ENCODE assay signal across 33 cellular contexts in genomic region chr3:153959321-153959717, GRCh38.
"Had no signal": no experiment of that assay in that cellular context is flagged by ENCODE, and none has a peak within 500 bp of the region (broad histone marks: within the 10 kb centered on the region; RNA-seq: fewer than 3 reads in every experiment).

No MANE protein-coding gene starts in this region.

- H3K4me1 ChIP-seq: Peyer's patch, SJSA1 had no signal

- H3K9me3 Mint-ChIP-seq: activated B cell treated with CpG ODN at 0.5 μM for 24 hours; activated CD4-positive, alpha-beta memory T cell treated with anti-CD3 and anti-CD28 coated beads for 36 hours; activated naive CD8-positive, alpha-beta T cell treated with anti-CD3 and anti-CD28 coated beads for 36 hours had no signal

- H3K4me3 ChIP-seq: K562, Peyer's patch, SJSA1 had no signal

- H3K27ac ChIP-seq: Peyer's patch, SJSA1 had no signal

- H3K27ac Mint-ChIP-seq: activated B cell treated with CpG ODN at 0.5 μM for 24 hours; activated CD4-positive, alpha-beta memory T cell treated with anti-CD3 and anti-CD28 coated beads for 36 hours; activated naive CD8-positive, alpha-beta T cell treated with anti-CD3 and anti-CD28 coated beads for 36 hours had no signal

- ATAC-seq: K562, PC-3 had no signal

- H3K36me3 Mint-ChIP-seq: activated CD4-positive, alpha-beta memory T cell treated with anti-CD3 and anti-CD28 coated beads for 36 hours; activated naive CD8-positive, alpha-beta T cell treated with anti-CD3 and anti-CD28 coated beads for 36 hours had no signal

- H3K4me3 Mint-ChIP-seq: activated B cell treated with CpG ODN at 0.5 μM for 24 hours; activated CD4-positive, alpha-beta memory T cell treated with anti-CD3 and anti-CD28 coated beads for 36 hours; activated naive CD8-positive, alpha-beta T cell treated with anti-CD3 and anti-CD28 coated beads for 36 hours had no signal

- H3K9me3 ChIP-seq: Peyer's patch, SJSA1 had no signal

- H3K4me1 Mint-ChIP-seq: activated B cell treated with CpG ODN at 0.5 μM for 24 hours; activated naive CD8-positive, alpha-beta T cell treated with anti-CD3 and anti-CD28 coated beads for 36 hours had no signal

- H3K27me3 Mint-ChIP-seq: activated B cell treated with CpG ODN at 0.5 μM for 24 hours had no signal

- H3K27me3 ChIP-seq: Peyer's patch, SJSA1 had no signal

- DNase-seq: activated B cell treated with CpG ODN at 0.5 μM for 24 hours; activated CD4-positive, alpha-beta memory T cell treated with anti-CD3 and anti-CD28 coated beads for 36 hours; activated CD4-positive, alpha-beta T cell treated with anti-CD3 and anti-CD28 coated beads for 4 hours; activated CD4-positive, alpha-beta T cell treated with anti-CD3 and anti-CD28 coated beads, Interleukin-2, amount 50 U/mL, for 1 hour; activated CD4-positive, CD25-positive, alpha-beta regulatory T cell treated with anti-CD3 and anti-CD28 coated beads, Interleukin-2, amount 50 U/mL, for 72 hours; activated CD8-positive, alpha-beta memory T cell treated with anti-CD3 and anti-CD28 coated beads, Interleukin-2, amount 50 U/mL, for 48 hours; activated effector memory CD4-positive, alpha-beta T cell treated with anti-CD3 and anti-CD28 coated beads, Interleukin-2, amount 50 U/mL, for 16 hours; activated naive CD4-positive, alpha-beta T cell; activated naive CD4-positive, alpha-beta T cell treated with anti-CD3 and anti-CD28 coated beads, Interleukin-2, amount 50 U/mL, for 16 hours; activated naive CD8-positive, alpha-beta T cell treated with anti-CD3 and anti-CD28 coated beads for 36 hours; activated T-cell treated with anti-CD3 and anti-CD28 coated beads, Interleukin-2, amount 50 U/mL, for 48 hours; amniotic stem cell; aorta; caudate nucleus; IMR-90; NCI-H1092 treated with DMSO at 0.1 percent for 48 hours; NCI-H1417; NCI-H146; NCI-H187; NCI-H2029 treated with DMSO at 0.1 percent for 48 hours; NCI-H2107; NCI-H2171; NCI-H510A; NCI-H526; NCI-H748 treated with DMSO at 0.1 percent for 48 hours; NK-92 treated with Interleukin-12 subunit alpha and Interleukin-12 subunit beta, amount 100 ng/mL, for 24 hours; Peyer's patch; RPMI8226; SHP77 treated with DMSO at 0.1 percent for 48 hours; T1000 had no signal

- H3K36me3 ChIP-seq: Peyer's patch, SJSA1 had no signal
